ENCODE assay signal across 8 cellular contexts in the genomic region with DNA sequence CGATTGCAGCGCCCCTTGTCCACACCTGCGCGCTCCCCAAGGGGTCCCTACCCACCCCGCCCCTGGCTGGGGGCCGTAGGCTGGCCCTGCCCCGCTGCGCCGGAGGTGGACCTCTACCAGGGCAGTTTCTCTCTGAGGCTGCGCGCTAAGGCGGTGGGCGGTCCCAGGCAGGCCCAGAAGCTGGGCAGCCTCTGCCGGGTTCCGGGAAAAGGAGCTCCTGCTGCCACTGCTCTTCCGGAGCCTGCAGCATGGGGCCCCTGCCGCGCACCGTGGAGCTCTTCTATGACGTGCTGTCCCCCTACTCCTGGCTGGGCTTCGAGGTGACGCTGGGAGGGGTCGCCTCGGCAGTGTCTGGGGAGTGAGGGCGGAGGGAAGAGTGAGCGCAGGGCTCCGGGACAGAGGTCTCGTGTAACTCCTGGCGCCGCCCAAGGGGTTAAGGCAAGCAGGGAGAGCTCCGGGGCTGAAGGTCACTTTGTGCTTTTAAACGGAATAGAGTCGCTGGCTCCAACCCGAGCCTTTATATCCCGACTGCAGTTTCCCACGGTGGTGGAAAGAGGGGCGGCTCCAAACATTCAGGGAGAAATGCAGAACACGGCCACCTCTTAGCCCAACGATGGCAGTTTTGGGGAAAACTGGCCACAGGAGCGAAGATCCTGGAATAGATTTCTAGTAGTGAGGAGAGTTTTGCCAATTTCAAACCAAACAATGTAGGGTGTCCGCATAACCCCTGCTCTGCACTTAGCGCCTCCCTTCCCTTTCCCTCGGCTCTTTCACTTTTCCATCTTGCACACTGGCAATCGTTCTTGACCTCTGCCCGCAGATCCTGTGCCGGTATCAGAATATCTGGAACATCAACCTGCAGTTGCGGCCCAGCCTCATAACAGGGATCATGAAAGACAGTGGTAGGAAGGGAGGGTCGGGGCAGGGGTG.
DNase-seq lines count a peak whose midpoint lies in the region; ATAC-seq and TF ChIP-seq lines count a peak whose summit lies in the region.

A gene (plus strand): TSS at position 176 of the 930 bp plus-strand sequence. CDS start 73 bp downstream, at position 249.

- H3K36me3 ChIP-seq in mucosa of stomach (ENCODE audit: control insufficient read depth, insufficient read depth, low read length) = peaks cover 13% of the 10 kb centered on the region

- TF ChIP-seq POLR2A in erythroblast (IDR thresholded peaks at IDR 0.05; ENCODE audit: low read length) = peak; percentile 74

- H3K9me3 ChIP-seq in mucosa of stomach (ENCODE audit: control insufficient read depth, low read length) = no peaks in the 10 kb centered on the region

- ATAC-seq in GM19455 (IDR thresholded peaks at IDR 0.05; ENCODE audit: unreplicated experiment) (peak; percentile 97), HG03575 (IDR thresholded peaks at IDR 0.05; ENCODE audit: extremely low read depth, insufficient number of reproducible peaks, low FRiP score, unreplicated experiment) (peak; percentile 89)

- H3K27me3 ChIP-seq in mucosa of stomach (ENCODE audit: control insufficient read depth, insufficient read depth, low read length) = no peaks in the 10 kb centered on the region

- peaks cover 28% of the 10 kb centered on the region for H3K4me1 ChIP-seq in mucosa of stomach (ENCODE audit: control insufficient read depth, insufficient read depth, low read length)

- H3K4me3 ChIP-seq in mucosa of stomach (ENCODE audit: low read length) = peak within 1 kb of the TSS; percentile 76

- H3K9ac ChIP-seq in mucosa of stomach (ENCODE audit: low read length) = peak within 1 kb of the TSS; percentile 74

- DNase-seq in COLO829 (ENCODE audit: low spot score) (peak; percentile 92), OCI-M2 (lab: John Stamatoyannopoulos, UW; ENCODE audit: unreplicated experiment) (peak; percentile 71), erythroblast (lab: John Stamatoyannopoulos, UW) (peak; percentile 73)
- DNase-seq in activated T-cell treated with anti-CD3 and anti-CD28 coated beads, Interleukin-2, amount 50 U/mL, for 1 hour = peak; percentile 79
- DNase-seq in stimulated activated CD8-positive, alpha-beta memory T cell treated with anti-CD3 and anti-CD28 coated beads, Interleukin-7, amount 100 ng/mL, for 1 hour (ENCODE audit: low read depth in 2 of 2) = peak; percentile 61 to 64

Comparison
In these comparisons a context has a peak if more than half of its experiments do, and no peak if none do; other contexts are left out.
1. Peak in every context shown above with its lines: DNase-seq, ATAC-seq and H3K4me3 ChIP-seq.